ENCODE assay signal across 8 cellular contexts in genomic region chr19:34120846-34121639, GRCh38. TPM values are rescaled to one million over a fixed set of nuclear protein-coding genes. Genes with fewer than 3 reads are reported as not detected.
A peak's percentile ranks its signal among the peaks of the same experiment; 100 is the strongest.
DNase-seq lines count a peak whose midpoint lies in the region; ATAC-seq and TF ChIP-seq lines count a peak whose summit lies in the region.

No MANE protein-coding gene starts in this region.

- peak; percentile 76 for TF ChIP-seq CTCF in GM12865 (IDR thresholded peaks at IDR 0.05; ENCODE audit: insufficient read depth, low read depth, low read length, missing control alignments)
- TF ChIP-seq CTCF in activated CD8-positive, alpha-beta T cell treated with anti-CD3 and anti-CD28 coated beads for 36 hours (IDR thresholded peaks at IDR 0.05) = peak; percentile 78
- peak; percentile 85 for TF ChIP-seq CTCF in epithelial cell of esophagus (IDR thresholded peaks at IDR 0.05; ENCODE audit: insufficient read depth, low read depth, low read length, missing control alignments)

- H3K27me3 Mint-ChIP-seq in activated CD8-positive, alpha-beta T cell treated with anti-CD3 and anti-CD28 coated beads for 36 hours = no peaks in the 10 kb centered on the region
- peaks cover 9% of the 10 kb centered on the region for H3K27me3 Mint-ChIP-seq in stimulated activated memory B cell treated with anti-CD40 and anti-IgM and Interleukin-4, amounts not matched to agents 10 μg/mL and 1 μg/mL and 100 μg/mL, for 72 hours

- H3K4me3 ChIP-seq in GM12865 (ENCODE audit: low read depth, low read length) (no peak overlapping the region), epithelial cell of esophagus (ENCODE audit: low read length) (no peak overlapping the region)

- DNase-seq in GM12865 (ENCODE audit: low read depth) (peak; percentile 60), MV-4-11 (lab: John Stamatoyannopoulos, UW) (peak; percentile 65), epithelial cell of esophagus (ENCODE audit: low read depth) (peak; percentile 51), retina (peak; percentile 21), GF-D8 (lab: John Stamatoyannopoulos, UW) (no peak), posterior vena cava (ENCODE audit: low spot score) (no peak)
- DNase-seq in activated CD8-positive, alpha-beta T cell treated with anti-CD3 and anti-CD28 coated beads for 36 hours = peak; percentile 77

- ATAC-seq in activated CD8-positive, alpha-beta T cell treated with anti-CD3 and anti-CD28 coated beads for 36 hours = peak; percentile 89
- ATAC-seq in stimulated activated memory B cell treated with anti-CD40 and anti-IgM and Interleukin-4, amounts not matched to agents 10 μg/mL and 1 μg/mL and 100 μg/mL, for 72 hours = no peak

- H3K27ac Mint-ChIP-seq in activated CD8-positive, alpha-beta T cell treated with anti-CD3 and anti-CD28 coated beads for 36 hours = no peak overlapping the region
- H3K27ac Mint-ChIP-seq in stimulated activated memory B cell treated with anti-CD40 and anti-IgM and Interleukin-4, amounts not matched to agents 10 μg/mL and 1 μg/mL and 100 μg/mL, for 72 hours = no peak overlapping the region

- CTCF ChIA-PET in activated CD8-positive, alpha-beta T cell treated with anti-CD3 and anti-CD28 coated beads for 36 hours (lab: Charles Lee) = interaction anchor here (0.6 to 3.4 kb wide), 9 partner anchors 8 to 217 kb away, joined by 3 to 25 read pairs (median 5); no protein-coding TSS in a partner anchor

- H3K4me3 Mint-ChIP-seq in activated CD8-positive, alpha-beta T cell treated with anti-CD3 and anti-CD28 coated beads for 36 hours = no peak overlapping the region
- no peak overlapping the region for H3K4me3 Mint-ChIP-seq in stimulated activated memory B cell treated with anti-CD40 and anti-IgM and Interleukin-4, amounts not matched to agents 10 μg/mL and 1 μg/mL and 100 μg/mL, for 72 hours

- intact Hi-C loops in activated CD8-positive, alpha-beta T cell treated with anti-CD3 and anti-CD28 coated beads for 36 hours (cut with micrococcal nuclease) = no loop called here
- intact Hi-C loops in posterior vena cava (cut with DNase I) = no loop called here

- no peaks in the 10 kb centered on the region for H3K36me3 Mint-ChIP-seq in activated CD8-positive, alpha-beta T cell treated with anti-CD3 and anti-CD28 coated beads for 36 hours (ENCODE audit: low read depth)
- no peaks in the 10 kb centered on the region for H3K36me3 Mint-ChIP-seq in stimulated activated memory B cell treated with anti-CD40 and anti-IgM and Interleukin-4, amounts not matched to agents 10 μg/mL and 1 μg/mL and 100 μg/mL, for 72 hours

- H3K4me1 Mint-ChIP-seq in activated CD8-positive, alpha-beta T cell treated with anti-CD3 and anti-CD28 coated beads for 36 hours (ENCODE audit: low read depth) = peaks cover 18% of the 10 kb centered on the region
- H3K4me1 Mint-ChIP-seq in stimulated activated memory B cell treated with anti-CD40 and anti-IgM and Interleukin-4, amounts not matched to agents 10 μg/mL and 1 μg/mL and 100 μg/mL, for 72 hours = no peaks in the 10 kb centered on the region

- POLR2A ChIA-PET in activated CD8-positive, alpha-beta T cell treated with anti-CD3 and anti-CD28 coated beads for 36 hours (lab: Charles Lee) = no interaction called here

- H3K9me3 Mint-ChIP-seq in activated CD8-positive, alpha-beta T cell treated with anti-CD3 and anti-CD28 coated beads for 36 hours = no peaks in the 10 kb centered on the region
- no peaks in the 10 kb centered on the region for H3K9me3 Mint-ChIP-seq in stimulated activated memory B cell treated with anti-CD40 and anti-IgM and Interleukin-4, amounts not matched to agents 10 μg/mL and 1 μg/mL and 100 μg/mL, for 72 hours

RNA-seq across cellular contexts. Expression of gene LSM14A, which starts 51.3 kb away (rescaled TPM):
- total RNA-seq in activated CD8-positive, alpha-beta T cell treated with anti-CD3 and anti-CD28 coated beads for 36 hours = 10 to 100 TPM; 98.6 to 99.3 TPM
- 100 to 1,000 TPM in 1 of 2 donors, 10 to 100 TPM in 1; 93.2 to 109 TPM for total RNA-seq in posterior vena cava

Comparison
In these comparisons a context has a peak if more than half of its experiments do, and no peak if none do; other contexts are left out.
1. DNase-seq: peak in GM12865 (single experiment), MV-4-11 (single experiment), activated CD8-positive, alpha-beta T cell treated with anti-CD3 and anti-CD28 coated beads for 36 hours (single experiment), epithelial cell of esophagus (single experiment) and retina (single experiment); none in GF-D8 (single experiment) and posterior vena cava (single experiment).
2. Peak in every context shown above with its lines, with median percentiles within 50 percentile points of each other: CTCF ChIP-seq.